Comparison of ENCODE assay signal across 8 cellular contexts in the genomic region with DNA sequence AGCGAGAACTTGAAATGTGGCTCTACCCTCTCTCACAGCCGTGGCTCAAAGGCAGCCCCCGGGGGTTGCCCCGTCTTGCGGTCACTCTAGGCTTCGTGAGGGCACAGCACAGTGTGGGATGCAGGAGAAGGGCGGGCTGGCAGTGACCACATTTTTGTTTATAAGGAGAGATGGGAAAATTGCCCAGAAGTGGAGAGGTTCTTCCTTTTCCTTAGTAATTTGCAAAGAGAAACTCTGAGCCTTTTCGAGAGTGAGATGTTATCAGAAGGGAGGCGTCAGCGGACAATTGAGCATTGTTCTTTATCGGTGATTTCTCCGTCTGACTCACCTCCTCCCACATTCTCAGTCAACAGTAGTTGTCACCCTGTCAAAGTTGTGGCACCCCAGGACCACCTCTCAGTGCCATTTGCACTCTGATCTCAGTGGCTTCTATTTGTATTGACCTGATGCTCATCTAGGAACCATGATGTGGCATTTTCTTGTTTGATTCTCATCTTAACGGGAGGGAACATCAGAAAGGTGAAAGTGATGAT.
DNase-seq lines count a peak whose midpoint lies in the region; ATAC-seq, FAIRE-seq and TF ChIP-seq lines count a peak whose summit lies in the region.
"Had no signal": no experiment of that assay in that cellular context is flagged by ENCODE, and none has a peak within 500 bp of the region (broad histone marks: within the 10 kb centered on the region; RNA-seq: fewer than 3 reads in every experiment).

No MANE protein-coding gene starts in this region.

- ATAC-seq in GM18505 (IDR thresholded peaks at IDR 0.05; ENCODE audit: unreplicated experiment): no peak

- DNase-seq in GM19239 (ENCODE audit: insufficient read length, low spot score) (no peak), KBM-7 (peak; percentile 14), dermis blood vessel endothelial cell (peak; percentile 89), coronary artery (ENCODE audit: low spot score) (no peak), hippocampal formation (lab: John Stamatoyannopoulos, UW) (no peak)
- DNase-seq in stimulated activated CD4-positive, alpha-beta T cell treated with anti-CD3 and anti-CD28 coated beads, Interleukin-1b, Interleukin-23, amount 100 ng/mL, for 48 hours: peak; percentile 23
- DNase-seq: NCI-H1092 treated with DMSO at 0.1 percent for 48 hours had no signal

- no peak overlapping the region for H3K4me3 ChIP-seq in coronary artery

- no peak overlapping the region for H3K27ac ChIP-seq in coronary artery

- no peak for TF ChIP-seq CTCF in coronary artery (IDR thresholded peaks at IDR 0.05)

- peak; percentile 52 for FAIRE-seq in GM19239 (lab: Jason Lieb, UNC)

- TF ChIP-seq POLR2A in GM18505 (IDR thresholded peaks at IDR 0.05; ENCODE audit: borderline replicate concordance, extremely low read depth, insufficient read depth, insufficient read length): no peak

- in situ Hi-C loops in KBM-7 (cut with MboI; ENCODE audit: low pct_unique_long_range_greater_than_20kb, low sequenced_read_pairs): no loop called here

Comparison
In these comparisons a context has a peak if more than half of its experiments do, and no peak if none do; other contexts are left out.
1. DNase-seq: peak in KBM-7 (single experiment), dermis blood vessel endothelial cell (single experiment) and stimulated activated CD4-positive, alpha-beta T cell treated with anti-CD3 and anti-CD28 coated beads, Interleukin-1b, Interleukin-23, amount 100 ng/mL, for 48 hours (single experiment); none in GM19239 (single experiment), coronary artery (single experiment) and hippocampal formation (0 of 2).